In the genomic region with DNA sequence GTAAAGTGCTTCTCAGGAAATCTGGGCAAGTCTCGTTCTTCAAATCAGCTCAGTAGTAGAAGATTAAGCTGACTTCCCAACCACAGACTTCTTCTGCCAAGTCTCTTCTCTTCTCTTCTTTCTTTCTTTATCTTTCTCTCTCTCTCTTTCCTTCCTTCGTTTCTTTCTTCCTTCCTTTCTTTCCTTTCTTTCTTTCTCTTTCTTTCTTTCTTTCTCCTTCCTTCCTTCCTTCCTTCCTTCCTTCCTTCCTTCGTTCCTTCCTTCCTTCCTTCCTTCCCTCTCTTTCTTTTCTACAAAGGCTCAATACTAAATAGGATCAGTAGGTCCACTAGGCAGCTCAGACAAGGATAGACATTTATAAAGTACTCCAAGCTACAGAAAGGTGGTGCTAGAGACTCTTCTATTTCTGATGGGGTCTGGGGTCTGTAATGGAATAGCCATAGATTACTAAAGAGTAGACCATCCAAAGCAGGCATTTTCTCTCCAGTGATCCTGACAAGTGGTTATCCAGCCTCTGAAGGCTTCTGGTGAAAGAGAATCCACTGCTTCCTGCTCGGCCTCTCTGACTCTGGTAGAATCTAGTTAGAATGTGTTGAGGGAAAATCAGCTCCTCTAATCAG, we compare ENCODE assay signal across 1 cellular context.
TF ChIP-seq lines count a peak whose summit lies in the region.

No MANE protein-coding gene starts in this region.

TF ChIP-seq in H1, 55 proteins besides CTCF, POLR2A, EP300 and RAD21 (continued from another document):
- TF ChIP-seq, protein P1, sequence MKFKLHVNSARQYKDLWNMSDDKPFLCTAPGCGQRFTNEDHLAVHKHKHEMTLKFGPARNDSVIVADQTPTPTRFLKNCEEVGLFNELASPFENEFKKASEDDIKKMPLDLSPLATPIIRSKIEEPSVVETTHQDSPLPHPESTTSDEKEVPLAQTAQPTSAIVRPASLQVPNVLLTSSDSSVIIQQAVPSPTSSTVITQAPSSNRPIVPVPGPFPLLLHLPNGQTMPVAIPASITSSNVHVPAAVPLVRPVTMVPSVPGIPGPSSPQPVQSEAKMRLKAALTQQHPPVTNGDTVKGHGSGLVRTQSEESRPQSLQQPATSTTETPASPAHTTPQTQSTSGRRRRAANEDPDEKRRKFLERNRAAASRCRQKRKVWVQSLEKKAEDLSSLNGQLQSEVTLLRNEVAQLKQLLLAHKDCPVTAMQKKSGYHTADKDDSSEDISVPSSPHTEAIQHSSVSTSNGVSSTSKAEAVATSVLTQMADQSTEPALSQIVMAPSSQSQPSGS (IDR thresholded peaks at IDR 0.05; ENCODE audit: low read length) = no peak
- no peak for TF ChIP-seq POLR2AphosphoS5 (IDR thresholded peaks at IDR 0.05; ENCODE audit: low read depth, low read length)
